Comparison of ENCODE assay signal across 29 cellular contexts in genomic region chr2:18156421-18156820, GRCh38.
"Had no signal": no experiment of that assay in that cellular context is flagged by ENCODE, and none has a peak within 500 bp of the region (broad histone marks: within the 10 kb centered on the region; RNA-seq: fewer than 3 reads in every experiment).

No MANE protein-coding gene starts in this region.

- H3K9me3 ChIP-seq: adrenal gland, body of pancreas, breast epithelium had no signal

- H3K27ac ChIP-seq: adrenal gland, body of pancreas, brain microvascular endothelial cell, breast epithelium, VCaP had no signal

- H3K4me3 ChIP-seq: adrenal gland, body of pancreas, breast epithelium had no signal

- H3K27me3 ChIP-seq: adrenal gland, body of pancreas, brain microvascular endothelial cell, breast epithelium had no signal

- DNase-seq: activated B cell treated with CpG ODN at 0.5 μM for 24 hours; activated CD4-positive, alpha-beta memory T cell treated with anti-CD3 and anti-CD28 coated beads for 36 hours; activated CD4-positive, alpha-beta T cell treated with anti-CD3 and anti-CD28 coated beads for 4 hours; activated CD4-positive, alpha-beta T cell treated with anti-CD3 and anti-CD28 coated beads, Interleukin-2, amount 10 ng/mL, durations not matched to agents 24 days and 14 days; activated CD4-positive, alpha-beta T cell treated with anti-CD3 and anti-CD28 coated beads, Interleukin-2, amount 50 U/mL, for 1 hour; activated CD4-positive, alpha-beta T cell treated with anti-CD3 and anti-CD28 coated beads, Interleukin-2, amount 50 U/mL, for 4 hours; activated CD4-positive, CD25-positive, alpha-beta regulatory T cell treated with anti-CD3 and anti-CD28 coated beads, Interleukin-2, amount 50 U/mL, for 72 hours; activated CD8-positive, alpha-beta memory T cell treated with anti-CD3 and anti-CD28 coated beads, Interleukin-2, amount 50 U/mL, for 4 hours; activated CD8-positive, alpha-beta T cell treated with anti-CD3 and anti-CD28 coated beads for 36 hours; activated effector memory CD4-positive, alpha-beta T cell treated with anti-CD3 and anti-CD28 coated beads, Interleukin-2, amount 50 U/mL, for 16 hours; activated gamma-delta T cell treated with Interleukin-2 at 50 U/mL for 16 hours; activated naive CD4-positive, alpha-beta T cell; activated naive CD4-positive, alpha-beta T cell treated with anti-CD3 and anti-CD28 coated beads for 36 hours; activated naive CD4-positive, alpha-beta T cell treated with anti-CD3 and anti-CD28 coated beads, Interleukin-2, amount 50 U/mL, for 16 hours; activated naive CD8-positive, alpha-beta T cell treated with anti-CD3 and anti-CD28 coated beads for 36 hours; activated T-cell treated with anti-CD3 and anti-CD28 coated beads for 4 hours; activated T-cell treated with anti-CD3 and anti-CD28 coated beads, Interleukin-2, amount 50 U/mL, for 1 hour; activated T-cell treated with anti-CD3 and anti-CD28 coated beads, Interleukin-2, amount 50 U/mL, for 4 hours; activated T-cell treated with anti-CD3 and anti-CD28 coated beads, Interleukin-2, amount 50 U/mL, for 72 hours; adrenal gland; amniotic stem cell; aorta; body of pancreas; brain microvascular endothelial cell; central memory CD4-positive, alpha-beta T cell; T-helper 2 cell; T-helper 9 cell had no signal

- H3K36me3 ChIP-seq: adrenal gland, brain microvascular endothelial cell, breast epithelium had no signal

- H3K4me1 ChIP-seq: adrenal gland, body of pancreas, breast epithelium had no signal
